Comparison of ENCODE assay signal across 25 cellular contexts in the genomic region with DNA sequence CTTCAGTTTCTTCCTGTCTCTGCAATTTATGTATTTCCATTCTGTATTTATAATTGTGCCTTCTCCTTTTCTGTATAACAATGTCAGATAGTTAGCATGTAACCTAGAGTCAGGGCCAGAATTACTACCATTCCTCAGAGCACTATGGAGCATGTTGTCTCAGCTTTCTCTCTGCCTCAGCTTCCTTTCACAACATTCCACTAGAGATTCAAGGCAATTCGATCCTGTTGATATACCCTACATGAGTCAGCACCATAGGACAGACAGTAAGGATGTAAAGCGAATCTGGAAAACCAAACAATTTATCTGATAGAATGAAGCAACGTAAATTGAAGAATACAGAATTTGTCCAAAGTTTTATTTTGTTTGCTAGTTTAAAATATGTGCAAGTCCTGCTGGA.
"Had no signal": no experiment of that assay in that cellular context is flagged by ENCODE, and none has a peak within 500 bp of the region (broad histone marks: within the 10 kb centered on the region; RNA-seq: fewer than 3 reads in every experiment).

No MANE protein-coding gene starts in this region.

- H3K4me1 ChIP-seq: right lobe of liver, suprapubic skin, tibial nerve had no signal

- ATAC-seq: left ventricle myocardium superior; mucosa of descending colon; right lobe of liver; stimulated activated memory B cell treated with anti-CD40 and anti-IgM and Interleukin-4, amounts not matched to agents 10 μg/mL and 1 μg/mL and 100 μg/mL, for 72 hours had no signal

- H3K4me3 Mint-ChIP-seq: activated naive CD8-positive, alpha-beta T cell treated with anti-CD3 and anti-CD28 coated beads for 36 hours; activated T-cell treated with anti-CD3 and anti-CD28 coated beads, Interleukin-2, amount 50 U/mL, for 24 hours; stimulated activated memory B cell treated with anti-CD40 and anti-IgM and Interleukin-4, amounts not matched to agents 10 μg/mL and 1 μg/mL and 100 μg/mL, for 72 hours had no signal

- H3K4me1 Mint-ChIP-seq: activated naive CD8-positive, alpha-beta T cell treated with anti-CD3 and anti-CD28 coated beads for 36 hours; stimulated activated memory B cell treated with anti-CD40 and anti-IgM and Interleukin-4, amounts not matched to agents 10 μg/mL and 1 μg/mL and 100 μg/mL, for 72 hours had no signal

- H3K27me3 ChIP-seq: cardiac muscle cell, right lobe of liver, stomach, suprapubic skin, tibial nerve had no signal

- H3K4me3 ChIP-seq: cardiac muscle cell, mucosa of descending colon, right lobe of liver, skin epidermis, stomach, suprapubic skin, tibial nerve had no signal

- H3K9me3 ChIP-seq: mucosa of descending colon, right lobe of liver, stomach, suprapubic skin, tibial nerve had no signal

- H3K9me3 Mint-ChIP-seq: activated naive CD8-positive, alpha-beta T cell treated with anti-CD3 and anti-CD28 coated beads for 36 hours; stimulated activated memory B cell treated with anti-CD40 and anti-IgM and Interleukin-4, amounts not matched to agents 10 μg/mL and 1 μg/mL and 100 μg/mL, for 72 hours had no signal

- H3K27me3 Mint-ChIP-seq: activated naive CD8-positive, alpha-beta T cell treated with anti-CD3 and anti-CD28 coated beads for 36 hours; activated T-cell treated with anti-CD3 and anti-CD28 coated beads, Interleukin-2, amount 50 U/mL, for 24 hours; stimulated activated memory B cell treated with anti-CD40 and anti-IgM and Interleukin-4, amounts not matched to agents 10 μg/mL and 1 μg/mL and 100 μg/mL, for 72 hours had no signal

- H3K27ac Mint-ChIP-seq: activated naive CD8-positive, alpha-beta T cell treated with anti-CD3 and anti-CD28 coated beads for 36 hours; activated T-cell treated with anti-CD3 and anti-CD28 coated beads, Interleukin-2, amount 50 U/mL, for 24 hours; stimulated activated memory B cell treated with anti-CD40 and anti-IgM and Interleukin-4, amounts not matched to agents 10 μg/mL and 1 μg/mL and 100 μg/mL, for 72 hours had no signal

- FAIRE-seq: astrocyte, TTC549, urothelium cell line had no signal

- DNase-seq: activated CD4-positive, alpha-beta T cell treated with anti-CD3 and anti-CD28 coated beads for 1 hour; activated CD8-positive, alpha-beta memory T cell treated with anti-CD3 and anti-CD28 coated beads for 24 hours; activated CD8-positive, alpha-beta memory T cell treated with anti-CD3 and anti-CD28 coated beads, Interleukin-2, amount 50 U/mL, for 4 hours; activated naive CD4-positive, alpha-beta T cell treated with Interleukin-2 at 50 U/mL for 16 hours; activated naive CD8-positive, alpha-beta T cell treated with anti-CD3 and anti-CD28 coated beads for 36 hours; activated T-cell treated with anti-CD3 and anti-CD28 coated beads, Interleukin-2, amount 50 U/mL, for 24 hours; dermis blood vessel endothelial cell; effector memory CD4-positive, alpha-beta T cell; foreskin melanocyte; left ventricle myocardium superior; mucosa of descending colon; posterior cingulate gyrus; right lobe of liver; stimulated activated CD4-positive, alpha-beta T cell treated with anti-CD3 and anti-CD28 coated beads, Interleukin-15, amount 100 ng/mL, for 24 hours; stomach; T-helper 1 cell; WERI-Rb-1 had no signal

- H3K36me3 Mint-ChIP-seq: activated naive CD8-positive, alpha-beta T cell treated with anti-CD3 and anti-CD28 coated beads for 36 hours; stimulated activated memory B cell treated with anti-CD40 and anti-IgM and Interleukin-4, amounts not matched to agents 10 μg/mL and 1 μg/mL and 100 μg/mL, for 72 hours had no signal

- H3K36me3 ChIP-seq: cardiac muscle cell, right lobe of liver, stomach, suprapubic skin, tibial nerve, WERI-Rb-1 had no signal

- H3K27ac ChIP-seq: cardiac muscle cell, right lobe of liver, skin epidermis, stomach, suprapubic skin, tibial nerve, WERI-Rb-1 had no signal
